Comparison of ENCODE assay signal across 33 cellular contexts in genomic region chr7:29115753-29116152, GRCh38. TPM values are rescaled to one million over a fixed set of nuclear protein-coding genes. Genes with fewer than 3 reads are reported as not detected.
"Had no signal": no experiment of that assay in that cellular context is flagged by ENCODE, and none has a peak within 500 bp of the region (broad histone marks: within the 10 kb centered on the region; RNA-seq: fewer than 3 reads in every experiment).

No MANE protein-coding gene starts in this region.

- H3K36me3 Mint-ChIP-seq: activated naive CD4-positive, alpha-beta T cell treated with anti-CD3 and anti-CD28 coated beads, Interleukin-2, amount 10 ng/mL, durations not matched to agents 7 days and 5 days; activated naive CD8-positive, alpha-beta T cell treated with anti-CD3 and anti-CD28 coated beads, Interleukin-2, amount 10 ng/mL, durations not matched to agents 7 days and 5 days; brain; immature natural killer cell; natural killer cell had no signal

- H3K4me3 ChIP-seq: ascending aorta, left lung, lower lobe of right lung, neural progenitor cell, right lobe of liver, testis had no signal

- H3K27ac ChIP-seq: ascending aorta, left lung, lower lobe of right lung, neural progenitor cell, right lobe of liver, testis, VCaP had no signal

- DNase-seq: activated CD4-positive, alpha-beta T cell treated with anti-CD3 and anti-CD28 coated beads for 48 hours; activated CD4-positive, alpha-beta T cell treated with anti-CD3 and anti-CD28 coated beads, Interleukin-2, amount 50 U/mL, for 48 hours; activated CD8-positive, alpha-beta memory T cell treated with anti-CD3 and anti-CD28 coated beads, Interleukin-2, amount 50 U/mL, for 48 hours; activated gamma-delta T cell; activated naive CD4-positive, alpha-beta T cell treated with anti-CD3 and anti-CD28 coated beads, Interleukin-2, amount 10 ng/mL, durations not matched to agents 7 days and 5 days; activated naive CD8-positive, alpha-beta T cell treated with anti-CD3 and anti-CD28 coated beads, Interleukin-2, amount 10 ng/mL, durations not matched to agents 7 days and 5 days; activated T-cell treated with anti-CD3 and anti-CD28 coated beads, Interleukin-2, amount 50 U/mL, for 24 hours; caudate nucleus; cortex of kidney; effector memory CD8-positive, alpha-beta T cell; foreskin fibroblast; head of caudate nucleus; hypothalamus; immature natural killer cell; kidney; left lung; lower lobe of right lung; mesenchymal stem cell; natural killer cell; occipital lobe; posterior cingulate gyrus; right lobe of liver; stimulated activated CD4-positive, alpha-beta T cell treated with anti-CD3 and anti-CD28 coated beads, Interleukin-12 subunit alpha, Interleukin-12 subunit beta, amount 100 ng/mL, for 4 hours; stimulated activated CD4-positive, alpha-beta T cell treated with anti-CD3 and anti-CD28 coated beads, Interleukin-4, amount 100 ng/mL, for 1 hour; stimulated activated naive CD8-positive, alpha-beta T cell treated with anti-CD3 and anti-CD28 coated beads, Interleukin-15, Interleukin-2, amounts not matched to agents 100 U/mL and 50 U/mL, for 24 hours; T-helper 1 cell; testis had no signal

- H3K27ac Mint-ChIP-seq: activated naive CD4-positive, alpha-beta T cell treated with anti-CD3 and anti-CD28 coated beads, Interleukin-2, amount 10 ng/mL, durations not matched to agents 7 days and 5 days; activated naive CD8-positive, alpha-beta T cell treated with anti-CD3 and anti-CD28 coated beads, Interleukin-2, amount 10 ng/mL, durations not matched to agents 7 days and 5 days; activated T-cell treated with anti-CD3 and anti-CD28 coated beads, Interleukin-2, amount 50 U/mL, for 24 hours; effector memory CD8-positive, alpha-beta T cell; immature natural killer cell; natural killer cell; neural progenitor cell; T-helper 2 cell treated with Interferon-gamma antibody and Interleukin-4, amounts not matched to agents 5 μg/mL and 100 μg/mL, for 36 hours had no signal

- H3K27me3 ChIP-seq: ascending aorta, left lung, neural progenitor cell, right lobe of liver, testis had no signal

- H3K4me3 Mint-ChIP-seq: activated naive CD4-positive, alpha-beta T cell treated with anti-CD3 and anti-CD28 coated beads, Interleukin-2, amount 10 ng/mL, durations not matched to agents 7 days and 5 days; activated naive CD8-positive, alpha-beta T cell treated with anti-CD3 and anti-CD28 coated beads, Interleukin-2, amount 10 ng/mL, durations not matched to agents 7 days and 5 days; activated T-cell treated with anti-CD3 and anti-CD28 coated beads, Interleukin-2, amount 50 U/mL, for 24 hours; effector memory CD8-positive, alpha-beta T cell; immature natural killer cell; natural killer cell; neural progenitor cell; T-helper 2 cell treated with Interferon-gamma antibody and Interleukin-4, amounts not matched to agents 5 μg/mL and 100 μg/mL, for 36 hours had no signal

- H3K9me3 ChIP-seq: ascending aorta, left lung, lower lobe of right lung, testis had no signal

- H3K4me1 ChIP-seq: ascending aorta, right lobe of liver had no signal

- H3K36me3 ChIP-seq: ascending aorta, left lung, lower lobe of right lung, neural progenitor cell, right lobe of liver had no signal

- H3K9me3 Mint-ChIP-seq: activated naive CD4-positive, alpha-beta T cell treated with anti-CD3 and anti-CD28 coated beads, Interleukin-2, amount 10 ng/mL, durations not matched to agents 7 days and 5 days; activated naive CD8-positive, alpha-beta T cell treated with anti-CD3 and anti-CD28 coated beads, Interleukin-2, amount 10 ng/mL, durations not matched to agents 7 days and 5 days; activated T-cell treated with anti-CD3 and anti-CD28 coated beads, Interleukin-2, amount 50 U/mL, for 24 hours; effector memory CD8-positive, alpha-beta T cell; immature natural killer cell; natural killer cell; T-helper 2 cell treated with Interferon-gamma antibody and Interleukin-4, amounts not matched to agents 5 μg/mL and 100 μg/mL, for 36 hours had no signal

RNA-seq across cellular contexts. Expression of gene CPVL, which starts 30.6 kb away (rescaled TPM):
- total RNA-seq: endothelial cell of umbilical vein had no signal
